Comparison of ENCODE assay signal across 26 cellular contexts in the genomic region with DNA sequence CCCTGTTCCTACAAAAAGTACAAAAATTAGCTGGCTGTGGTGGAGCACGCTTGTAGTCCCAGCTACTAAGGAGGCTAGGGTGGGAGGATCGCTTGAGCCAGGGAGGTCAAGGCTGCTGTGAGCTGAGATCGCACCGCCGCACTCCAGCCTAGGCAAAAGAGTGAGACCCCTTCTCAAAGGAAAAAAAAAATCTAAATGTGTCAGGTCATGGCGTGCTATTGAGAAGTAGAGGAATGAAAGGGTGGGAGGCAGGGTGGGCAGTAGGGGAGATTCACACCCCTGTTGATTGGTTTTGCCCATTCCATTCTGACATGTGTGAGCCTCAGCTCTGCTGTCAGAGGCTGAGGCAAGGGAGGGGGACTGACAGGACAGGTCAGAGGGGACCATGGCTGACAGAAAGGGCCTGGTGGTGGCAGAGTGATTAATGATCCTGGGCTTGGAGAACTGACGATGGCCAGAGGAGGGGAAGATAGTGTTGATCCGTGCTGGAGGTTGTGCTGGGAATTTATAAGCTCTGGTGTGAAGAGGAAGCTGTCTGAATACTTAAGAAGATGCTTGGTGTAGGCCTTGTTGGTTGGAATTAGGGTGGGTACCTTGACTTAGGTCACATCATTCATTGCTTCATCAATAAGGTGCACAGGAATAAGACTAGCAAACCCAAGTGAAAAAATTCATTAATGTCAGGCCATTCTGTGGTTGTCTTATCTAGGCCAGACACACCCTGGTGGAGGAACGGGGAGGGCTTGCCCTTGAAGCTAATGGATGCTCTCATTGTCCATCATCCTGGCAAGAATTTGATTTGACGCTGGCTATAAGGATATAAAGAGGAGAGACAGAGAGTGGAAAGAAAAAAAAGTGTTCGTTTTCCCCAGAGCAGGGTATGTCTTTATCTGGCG. TPM values are rescaled to one million over a fixed set of nuclear protein-coding genes. Genes with fewer than 3 reads are reported as not detected.
"Had no signal": no experiment of that assay in that cellular context is flagged by ENCODE, and none has a peak within 500 bp of the region (broad histone marks: within the 10 kb centered on the region; RNA-seq: fewer than 3 reads in every experiment).

No MANE protein-coding gene starts in this region.

- H3K9me3 Mint-ChIP-seq: memory B cell; natural killer cell treated with Interleukin-12 subunit alpha and Interleukin-12 subunit beta and Interleukin-15 and Interleukin-18, amount 100 ng/mL, for 72 hours; stimulated activated memory B cell treated with anti-CD40 and anti-IgM and Interleukin-4, amounts not matched to agents 10 μg/mL and 1 μg/mL and 100 μg/mL, for 72 hours; stimulated activated naive CD8-positive, alpha-beta T cell treated with anti-CD3 and anti-CD28 coated beads, Interleukin-15, Interleukin-2, amounts not matched to agents 100 ng/mL and 50 ng/mL, for 24 hours had no signal

- H3K4me1 ChIP-seq: esophagus squamous epithelium, left ventricle myocardium inferior, lower lobe of right lung, psoas muscle, spleen, tibial artery, upper lobe of right lung, vagina had no signal

- H3K4me3 ChIP-seq: esophagus squamous epithelium, hepatocyte, left ventricle myocardium inferior, lower lobe of right lung, psoas muscle, spleen, tibial artery, upper lobe of right lung, vagina had no signal

- H3K4me2 ChIP-seq: hepatocyte had no signal

- H3K27me3 Mint-ChIP-seq: stimulated activated naive CD8-positive, alpha-beta T cell treated with anti-CD3 and anti-CD28 coated beads, Interleukin-15, Interleukin-2, amounts not matched to agents 100 ng/mL and 50 ng/mL, for 24 hours had no signal

- H2AFZ ChIP-seq: hepatocyte had no signal

- H3K4me3 Mint-ChIP-seq: memory B cell; natural killer cell treated with Interleukin-12 subunit alpha and Interleukin-12 subunit beta and Interleukin-15 and Interleukin-18, amount 100 ng/mL, for 72 hours; stimulated activated memory B cell treated with anti-CD40 and anti-IgM and Interleukin-4, amounts not matched to agents 10 μg/mL and 1 μg/mL and 100 μg/mL, for 72 hours; stimulated activated naive CD8-positive, alpha-beta T cell treated with anti-CD3 and anti-CD28 coated beads, Interleukin-15, Interleukin-2, amounts not matched to agents 100 ng/mL and 50 ng/mL, for 24 hours had no signal

- H3K27me3 ChIP-seq: foreskin keratinocyte, hepatocyte, spleen, tibial artery, upper lobe of right lung, vagina had no signal

- ATAC-seq: foreskin keratinocyte; left cardiac atrium; lower lobe of right lung; natural killer cell treated with Interleukin-12 subunit alpha and Interleukin-12 subunit beta and Interleukin-15 and Interleukin-18, amount 100 ng/mL, for 72 hours; psoas muscle; sciatic nerve; stimulated activated memory B cell treated with anti-CD40 and anti-IgM and Interleukin-4, amounts not matched to agents 10 μg/mL and 1 μg/mL and 100 μg/mL, for 72 hours; upper lobe of right lung had no signal

- H3K36me3 Mint-ChIP-seq: memory B cell; natural killer cell treated with Interleukin-12 subunit alpha and Interleukin-12 subunit beta and Interleukin-15 and Interleukin-18, amount 100 ng/mL, for 72 hours; stimulated activated memory B cell treated with anti-CD40 and anti-IgM and Interleukin-4, amounts not matched to agents 10 μg/mL and 1 μg/mL and 100 μg/mL, for 72 hours had no signal

- H3K27ac ChIP-seq: epithelial cell of prostate, esophagus squamous epithelium, foreskin keratinocyte, hepatocyte, left ventricle myocardium inferior, lower lobe of right lung, neutrophil, psoas muscle, spleen, tibial artery, upper lobe of right lung, vagina had no signal

- DNase-seq: cortex of kidney; effector memory CD4-positive, alpha-beta T cell; esophagus squamous epithelium; foreskin keratinocyte; kidney; left cardiac atrium; left ventricle myocardium inferior; lower lobe of right lung; midbrain; psoas muscle; spleen; stimulated activated CD4-positive, alpha-beta T cell treated with anti-CD3 and anti-CD28 coated beads, Interleukin-15, amount 100 ng/mL, for 24 hours; stimulated activated CD4-positive, alpha-beta T cell treated with anti-CD3 and anti-CD28 coated beads, Interleukin-1b, Interleukin-23, amount 100 ng/mL, for 48 hours; stimulated activated CD4-positive, alpha-beta T cell treated with anti-CD3 and anti-CD28 coated beads, Interleukin-4, amount 100 ng/mL, for 24 hours; tibial artery; upper lobe of right lung had no signal

- H3K27ac Mint-ChIP-seq: memory B cell; natural killer cell treated with Interleukin-12 subunit alpha and Interleukin-12 subunit beta and Interleukin-15 and Interleukin-18, amount 100 ng/mL, for 72 hours; stimulated activated memory B cell treated with anti-CD40 and anti-IgM and Interleukin-4, amounts not matched to agents 10 μg/mL and 1 μg/mL and 100 μg/mL, for 72 hours; stimulated activated naive CD8-positive, alpha-beta T cell treated with anti-CD3 and anti-CD28 coated beads, Interleukin-15, Interleukin-2, amounts not matched to agents 100 ng/mL and 50 ng/mL, for 24 hours had no signal

- H3K79me2 ChIP-seq: hepatocyte had no signal

- H3K36me3 ChIP-seq: esophagus squamous epithelium, left ventricle myocardium inferior, lower lobe of right lung, neutrophil, spleen, tibial artery, upper lobe of right lung, vagina had no signal

RNA-seq across cellular contexts. Expression of a gene that starts 20.9 kb away (rescaled TPM):
- total RNA-seq: esophagus squamous epithelium; kidney; natural killer cell treated with Interleukin-12 subunit alpha and Interleukin-12 subunit beta and Interleukin-15 and Interleukin-18, amount 100 ng/mL, for 72 hours; psoas muscle; sciatic nerve; skeletal muscle tissue; spleen; vagina had no signal
- polyA plus RNA-seq: spleen had no signal
